ENCODE assay signal across 25 cellular contexts in genomic region chr18:78859686-78860085, GRCh38.
"Had no signal": no experiment of that assay in that cellular context is flagged by ENCODE, and none has a peak within 500 bp of the region (broad histone marks: within the 10 kb centered on the region; RNA-seq: fewer than 3 reads in every experiment).

No MANE protein-coding gene starts in this region.

- H3K36me3 ChIP-seq: ascending aorta, cardiac muscle cell, SJCRH30, WERI-Rb-1 had no signal

- H3K27ac ChIP-seq: ascending aorta, cardiac muscle cell, SJCRH30, SK-N-MC, WERI-Rb-1 had no signal

- H3K4me1 ChIP-seq: ascending aorta, SJCRH30 had no signal

- H3K9me3 ChIP-seq: ascending aorta, SJCRH30 had no signal

- H3K27me3 ChIP-seq: ascending aorta, cardiac muscle cell, SJCRH30 had no signal

- H3K4me3 ChIP-seq: ascending aorta, cardiac muscle cell, K562, SJCRH30, SK-N-MC had no signal

- DNase-seq: activated CD4-positive, alpha-beta T cell treated with anti-CD3 and anti-CD28 coated beads for 1 hour; activated CD4-positive, alpha-beta T cell treated with anti-CD3 and anti-CD28 coated beads, Interleukin-2, amount 10 ng/mL, durations not matched to agents 24 days and 14 days; activated CD4-positive, alpha-beta T cell treated with anti-CD3 and anti-CD28 coated beads, Interleukin-2, amount 50 U/mL, for 4 hours; activated CD4-positive, CD25-positive, alpha-beta regulatory T cell; activated CD8-positive, alpha-beta T cell treated with anti-CD3 and anti-CD28 coated beads for 36 hours; activated effector memory CD4-positive, alpha-beta T cell treated with anti-CD3 and anti-CD28 coated beads, Interleukin-2, amount 50 U/mL, for 16 hours; activated naive CD4-positive, alpha-beta T cell; activated naive CD4-positive, alpha-beta T cell treated with anti-CD3 and anti-CD28 coated beads, Interleukin-2, amount 50 U/mL, for 16 hours; activated naive CD8-positive, alpha-beta T cell treated with anti-CD3 and anti-CD28 coated beads for 36 hours; activated T-cell treated with anti-CD3 and anti-CD28 coated beads, Interleukin-2, amount 50 U/mL, for 1 hour; activated T-cell treated with anti-CD3 and anti-CD28 coated beads, Interleukin-2, amount 50 U/mL, for 72 hours; amniotic stem cell; Karpas-422; NCI-H1694 treated with DMSO at 0.1 percent for 48 hours; NCI-H2081; NCI-H446; NCI-H524 treated with DMSO at 0.1 percent for 48 hours; SHP77; SJCRH30; T1000; WERI-Rb-1 had no signal
